ENCODE assay signal across 1 cellular context in genomic region chr16:85584192-85584757, GRCh38.
TF ChIP-seq lines count a peak whose summit lies in the region.

No MANE protein-coding gene starts in this region.

TF ChIP-seq in K562, 482 proteins besides CTCF, POLR2A, EP300 and RAD21:
- peak; percentile 66 for TF ChIP-seq RBM22 (IDR thresholded peaks at IDR 0.05; ENCODE audit: low read depth, low read length, poor library complexity, severe bottlenecking)
- no peak for TF ChIP-seq CREB3L1 (IDR thresholded peaks at IDR 0.05; ENCODE audit: borderline replicate concordance, low read depth)
